ENCODE assay signal across 16 cellular contexts in the genomic region with DNA sequence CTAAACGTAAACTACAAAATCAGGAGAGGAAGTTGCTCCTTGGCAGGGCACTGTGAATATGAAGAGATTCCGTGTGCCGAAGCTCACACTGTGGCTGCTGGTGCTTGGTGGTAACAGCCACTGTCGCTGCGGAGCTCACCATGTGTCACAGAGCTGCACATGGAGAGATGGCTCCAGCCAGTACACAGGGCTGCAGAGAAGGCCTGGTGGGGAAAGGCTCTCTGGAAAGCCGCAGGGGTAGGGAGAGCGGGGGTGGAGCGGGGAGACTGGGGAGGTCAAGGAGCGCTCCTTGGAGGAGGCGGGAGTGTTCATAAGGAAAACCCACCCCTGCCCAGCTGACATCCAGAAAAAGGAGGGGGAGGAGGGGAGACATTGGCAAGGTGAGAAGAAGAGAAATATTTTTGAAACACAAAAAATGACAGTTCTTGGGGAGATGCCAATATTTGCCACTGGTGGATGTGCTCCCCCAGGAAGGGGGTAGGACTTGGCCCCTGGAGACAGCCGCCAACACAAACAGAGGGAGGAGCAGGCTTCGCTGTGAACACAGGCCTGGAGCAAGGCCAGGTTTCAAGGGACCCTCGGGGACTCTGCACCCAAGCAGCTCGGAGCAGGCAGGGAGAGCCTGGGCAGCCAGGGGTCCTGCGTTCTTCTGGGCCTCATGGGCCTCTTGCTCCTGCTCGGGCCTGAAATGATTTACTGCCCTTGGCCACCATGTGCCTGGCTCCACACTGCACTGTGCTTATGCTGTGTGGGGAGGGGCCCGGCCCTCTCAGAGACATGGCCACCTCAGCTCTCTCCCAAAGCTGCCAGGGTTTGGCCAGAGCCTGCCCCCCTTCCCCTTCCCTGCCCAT.
A peak's percentile ranks its signal among the peaks of the same experiment; 100 is the strongest.
DNase-seq lines count a peak whose midpoint lies in the region; ATAC-seq and TF ChIP-seq lines count a peak whose summit lies in the region.
"Had no signal": no experiment of that assay in that cellular context is flagged by ENCODE, and none has a peak within 500 bp of the region (broad histone marks: within the 10 kb centered on the region; RNA-seq: fewer than 3 reads in every experiment).

No MANE protein-coding gene starts in this region.

- H3K4me3 Mint-ChIP-seq in neural progenitor cell: no peak overlapping the region
- H3K4me3 Mint-ChIP-seq: activated CD4-positive, alpha-beta T cell treated with anti-CD3 and anti-CD28 coated beads, Interleukin-2, amount 10 ng/mL, durations not matched to agents 7 days and 5 days; CD8-positive, alpha-beta T cell; stimulated activated effector memory CD8-positive, alpha-beta T cell treated with anti-CD3 and anti-CD28 coated beads, Interleukin-12 subunit alpha, Interleukin-12 subunit beta, amount 100 ng/mL, for 72 hours had no signal

- H3K9ac ChIP-seq in neural progenitor cell: no peak overlapping the region

- H3K27me3 ChIP-seq in body of pancreas (no peaks in the 10 kb centered on the region), neural progenitor cell (peaks cover 6% of the 10 kb centered on the region)
- H3K27me3 ChIP-seq: ascending aorta had no signal

- peaks cover 7% of the 10 kb centered on the region for H3K27me3 Mint-ChIP-seq in neural progenitor cell (ENCODE audit: insufficient read depth, low read depth)

- no peaks in the 10 kb centered on the region for H3K36me3 Mint-ChIP-seq in neural progenitor cell
- H3K36me3 Mint-ChIP-seq: CD8-positive, alpha-beta T cell; stimulated activated effector memory CD8-positive, alpha-beta T cell treated with anti-CD3 and anti-CD28 coated beads, Interleukin-12 subunit alpha, Interleukin-12 subunit beta, amount 100 ng/mL, for 72 hours had no signal

- H4K20me1 ChIP-seq in neural progenitor cell (ENCODE audit: low read depth): no peaks in the 10 kb centered on the region

- H3K27ac Mint-ChIP-seq in neural progenitor cell: peak overlapping the region; percentile 27
- H3K27ac Mint-ChIP-seq: activated CD4-positive, alpha-beta T cell treated with anti-CD3 and anti-CD28 coated beads, Interleukin-2, amount 10 ng/mL, durations not matched to agents 7 days and 5 days; CD8-positive, alpha-beta T cell; stimulated activated effector memory CD8-positive, alpha-beta T cell treated with anti-CD3 and anti-CD28 coated beads, Interleukin-12 subunit alpha, Interleukin-12 subunit beta, amount 100 ng/mL, for 72 hours had no signal

- no peak overlapping the region for H2AFZ ChIP-seq in neural progenitor cell (replicated peaks)

- H3K27ac ChIP-seq in body of pancreas (peak overlapping the region; percentile 12 to 60 (median 47)), neural progenitor cell (no peak overlapping the region)
- H3K27ac ChIP-seq: thoracic aorta had no signal

- TF ChIP-seq CTCF in body of pancreas (IDR thresholded peaks at IDR 0.05): no peak
- TF ChIP-seq CTCF in neural progenitor cell (IDR thresholded peaks at IDR 0.05): no peak

- H3K9me3 ChIP-seq in body of pancreas: no peaks in the 10 kb centered on the region
- no peaks in the 10 kb centered on the region for H3K9me3 ChIP-seq in neural progenitor cell (ENCODE audit: low read depth)
- H3K9me3 ChIP-seq: ascending aorta, thoracic aorta had no signal

- no peaks in the 10 kb centered on the region for H3F3A ChIP-seq in neural progenitor cell (ENCODE audit: low read depth)

- 59 to 64% methylated on average over 14 to 17 of the region's 17 CpGs for WGBS in body of pancreas, 2 donors

- no peaks in the 10 kb centered on the region for H3K36me3 ChIP-seq in body of pancreas (replicated peaks in 1 of 2; ENCODE audit: insufficient read depth in 1 of 2, low read depth in 2 of 2)
- H3K36me3 ChIP-seq in neural progenitor cell: no peaks in the 10 kb centered on the region
- H3K36me3 ChIP-seq: ascending aorta, thoracic aorta had no signal

- intact Hi-C loops in body of pancreas (cut with DNase I): no loop called here

- TF ChIP-seq POLR2A in body of pancreas (IDR thresholded peaks at IDR 0.05): no peak

- H3K4me1 ChIP-seq in body of pancreas (peaks cover 9% of the 10 kb centered on the region), neural progenitor cell (peaks cover 7% of the 10 kb centered on the region)

- DNase-seq in COR-L47 (lab: John Stamatoyannopoulos, UW) (peak; percentile 91), NCI-H1105 treated with DMSO at 0.1 percent for 48 hours (lab: John Stamatoyannopoulos, UW) (peak; percentile 68), body of pancreas (peak; percentile 25 to 59 (median 31)), neural progenitor cell (ENCODE audit: low spot score) (no peak), NCI-H146 treated with DMSO at 0.1 percent for 48 hours (lab: John Stamatoyannopoulos, UW; ENCODE audit: unreplicated experiment) (no peak), glomerular visceral epithelial cell (ENCODE audit: extremely low spot score) (no peak)
- DNase-seq: activated CD4-positive, alpha-beta T cell treated with anti-CD3 and anti-CD28 coated beads, Interleukin-2, amount 10 ng/mL, durations not matched to agents 7 days and 5 days; activated naive CD4-positive, alpha-beta T cell; CD8-positive, alpha-beta T cell; retina had no signal

- no peaks in the 10 kb centered on the region for H3K79me2 ChIP-seq in neural progenitor cell (ENCODE audit: low read depth)

- no peaks in the 10 kb centered on the region for H3K9me3 Mint-ChIP-seq in neural progenitor cell
- H3K9me3 Mint-ChIP-seq: activated CD4-positive, alpha-beta T cell treated with anti-CD3 and anti-CD28 coated beads, Interleukin-2, amount 10 ng/mL, durations not matched to agents 7 days and 5 days; CD8-positive, alpha-beta T cell; stimulated activated effector memory CD8-positive, alpha-beta T cell treated with anti-CD3 and anti-CD28 coated beads, Interleukin-12 subunit alpha, Interleukin-12 subunit beta, amount 100 ng/mL, for 72 hours had no signal

- H3K4me1 Mint-ChIP-seq in neural progenitor cell: peaks cover 2% of the 10 kb centered on the region
- H3K4me1 Mint-ChIP-seq: activated CD4-positive, alpha-beta T cell treated with anti-CD3 and anti-CD28 coated beads, Interleukin-2, amount 10 ng/mL, durations not matched to agents 7 days and 5 days; stimulated activated effector memory CD8-positive, alpha-beta T cell treated with anti-CD3 and anti-CD28 coated beads, Interleukin-12 subunit alpha, Interleukin-12 subunit beta, amount 100 ng/mL, for 72 hours had no signal

- H3K4me3 ChIP-seq in body of pancreas (no peak overlapping the region), neural progenitor cell (no peak overlapping the region)
- H3K4me3 ChIP-seq: ascending aorta, thoracic aorta had no signal

- no peak overlapping the region for H3K4me2 ChIP-seq in neural progenitor cell

- ATAC-seq in body of pancreas (peak; percentile 79), GM21390 (IDR thresholded peaks at IDR 0.05; ENCODE audit: unreplicated experiment) (no peak), GM19395 (IDR thresholded peaks at IDR 0.05; ENCODE audit: unreplicated experiment) (no peak)
- ATAC-seq: CD8-positive, alpha-beta T cell; HCT116; stimulated activated effector memory CD8-positive, alpha-beta T cell treated with anti-CD3 and anti-CD28 coated beads, Interleukin-12 subunit alpha, Interleukin-12 subunit beta, amount 100 ng/mL, for 72 hours had no signal

Comparison
In these comparisons a context has a peak if more than half of its experiments do, and no peak if none do; other contexts are left out.
1. DNase-seq: peak in COR-L47 (single experiment), NCI-H1105 treated with DMSO at 0.1 percent for 48 hours (single experiment) and body of pancreas (4 of 4); none in neural progenitor cell (single experiment), NCI-H146 treated with DMSO at 0.1 percent for 48 hours (single experiment) and glomerular visceral epithelial cell (single experiment).